ENCODE assay signal across 5 cellular contexts in the genomic region with DNA sequence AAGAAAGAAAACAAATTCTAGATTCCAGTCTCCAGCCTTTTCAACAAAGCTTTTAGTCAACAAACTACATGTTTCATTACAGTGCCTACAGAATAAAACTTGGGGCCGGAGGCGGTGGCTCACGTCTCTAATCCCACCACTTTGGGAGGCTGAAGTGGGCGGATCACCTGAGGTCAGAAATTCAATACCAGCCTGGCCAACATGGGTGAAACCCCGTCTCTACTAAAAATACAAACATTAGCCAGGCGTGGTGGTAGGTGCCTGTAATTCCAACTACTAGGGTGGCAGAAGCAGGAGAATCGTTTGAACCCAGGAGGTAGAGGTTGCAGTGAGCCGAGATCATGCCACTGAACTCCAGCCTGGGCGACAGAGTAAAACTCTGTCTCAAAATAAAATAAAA. TPM values are rescaled to one million over a fixed set of nuclear protein-coding genes. Genes with fewer than 3 reads are reported as not detected.
DNase-seq lines count a peak whose midpoint lies in the region; ATAC-seq and TF ChIP-seq lines count a peak whose summit lies in the region.
"Not testable (repeated sequence)": the region's sequence is repeated elsewhere in the genome, so short reads cannot be mapped to it uniquely, and the experiment has no call there.

No MANE protein-coding gene starts in this region.

- whole genome bisulfite sequencing in psoas muscle, 3 donors, result 35 to 64% (median 43%) methylated on average over 9 of the region's 9 CpGs

- not testable (repeated sequence) for H3K27me3 Mint-ChIP-seq in nephron progenitor cell (ENCODE audit: low read depth, poor library complexity)

- H3K4me1 ChIP-seq in psoas muscle (peaks cover 38% of the 10 kb centered on the region), skeletal muscle tissue (ENCODE audit: control insufficient read depth in 3 of 3, insufficient read depth in 3 of 3, low read length in 3 of 3) (peaks cover 8 to 15% (median 14%) of the 10 kb centered on the region in 3 donors)

- H3K4me1 Mint-ChIP-seq in nephron progenitor cell, result peaks cover 20% of the 10 kb centered on the region

- H3K9ac ChIP-seq in skeletal muscle tissue (ENCODE audit: low read depth in 1 of 3, low read length in 3 of 3), result not testable (repeated sequence)

- H3K4me3 Mint-ChIP-seq in nephron progenitor cell, result not testable (repeated sequence)

- not testable (repeated sequence) for H3K9me3 ChIP-seq in psoas muscle; skeletal muscle tissue (ENCODE audit: control insufficient read depth in 3 of 3, low read length in 3 of 3)

- not testable (repeated sequence) for H3K36me3 ChIP-seq in psoas muscle (ENCODE audit: insufficient read depth in 1 of 2, low read depth in 1 of 2); skeletal muscle tissue (ENCODE audit: control insufficient read depth in 3 of 3, insufficient read depth in 3 of 3, low read length in 3 of 3)

- not testable (repeated sequence) for H3K36me3 Mint-ChIP-seq in nephron progenitor cell (ENCODE audit: low read depth)

- not testable (repeated sequence) for H3K4me3 ChIP-seq in psoas muscle; skeletal muscle tissue (ENCODE audit: low read length in 3 of 3)

- not testable (repeated sequence) for H3K9me3 Mint-ChIP-seq in nephron progenitor cell

- DNase-seq in NCI-H524 (lab: John Stamatoyannopoulos, UW) (peak; percentile 16 to 64), islet precursor cell (peak; percentile 35)
- DNase-seq in nephron progenitor cell, psoas muscle: not testable (repeated sequence)

- H3K27me3 ChIP-seq in psoas muscle (ENCODE audit: insufficient read depth in 3 of 3, low read length in 2 of 3); skeletal muscle tissue (ENCODE audit: control insufficient read depth in 3 of 3, insufficient read depth in 3 of 3, low read length in 3 of 3): not testable (repeated sequence)

- TF ChIP-seq CTCF in nephron progenitor cell (IDR thresholded peaks at IDR 0.05); psoas muscle (IDR thresholded peaks at IDR 0.05): not testable (repeated sequence)

- intact Hi-C loops in psoas muscle (cut with DNase I), result not testable (repeated sequence)

- H3K27ac Mint-ChIP-seq in nephron progenitor cell, result peak overlapping the region; percentile 51

- peak in 2 of 4 donors; percentile 18 to 21 for ATAC-seq in psoas muscle

- peak overlapping the region; percentile 81 for H3K27ac ChIP-seq in psoas muscle
- peak overlapping the region; percentile 54 for H3K27ac ChIP-seq in skeletal muscle tissue (ENCODE audit: low read depth, low read length)

RNA-seq across cellular contexts. Expression of a gene that starts 11.7 kb away (rescaled TPM):
- total RNA-seq in psoas muscle (10 to 100 TPM; 15.7 to 55.3 (median 36.6) TPM), skeletal muscle tissue (39.1 TPM)
- 10 to 100 TPM; 18.8 to 40.2 (median 26.1) TPM for polyA plus RNA-seq in psoas muscle

RNA-seq across cellular contexts. Expression of a gene that starts 33.7 kb away (rescaled TPM):
- 10 to 100 TPM; 22.2 to 29.5 (median 28.3) TPM for total RNA-seq in psoas muscle
- 10 to 100 TPM; 17.4 to 41.5 (median 24.9) TPM for polyA plus RNA-seq in psoas muscle
- 40.2 TPM for total RNA-seq in skeletal muscle tissue
